Comparison of ENCODE assay signal across 8 cellular contexts in the genomic region with DNA sequence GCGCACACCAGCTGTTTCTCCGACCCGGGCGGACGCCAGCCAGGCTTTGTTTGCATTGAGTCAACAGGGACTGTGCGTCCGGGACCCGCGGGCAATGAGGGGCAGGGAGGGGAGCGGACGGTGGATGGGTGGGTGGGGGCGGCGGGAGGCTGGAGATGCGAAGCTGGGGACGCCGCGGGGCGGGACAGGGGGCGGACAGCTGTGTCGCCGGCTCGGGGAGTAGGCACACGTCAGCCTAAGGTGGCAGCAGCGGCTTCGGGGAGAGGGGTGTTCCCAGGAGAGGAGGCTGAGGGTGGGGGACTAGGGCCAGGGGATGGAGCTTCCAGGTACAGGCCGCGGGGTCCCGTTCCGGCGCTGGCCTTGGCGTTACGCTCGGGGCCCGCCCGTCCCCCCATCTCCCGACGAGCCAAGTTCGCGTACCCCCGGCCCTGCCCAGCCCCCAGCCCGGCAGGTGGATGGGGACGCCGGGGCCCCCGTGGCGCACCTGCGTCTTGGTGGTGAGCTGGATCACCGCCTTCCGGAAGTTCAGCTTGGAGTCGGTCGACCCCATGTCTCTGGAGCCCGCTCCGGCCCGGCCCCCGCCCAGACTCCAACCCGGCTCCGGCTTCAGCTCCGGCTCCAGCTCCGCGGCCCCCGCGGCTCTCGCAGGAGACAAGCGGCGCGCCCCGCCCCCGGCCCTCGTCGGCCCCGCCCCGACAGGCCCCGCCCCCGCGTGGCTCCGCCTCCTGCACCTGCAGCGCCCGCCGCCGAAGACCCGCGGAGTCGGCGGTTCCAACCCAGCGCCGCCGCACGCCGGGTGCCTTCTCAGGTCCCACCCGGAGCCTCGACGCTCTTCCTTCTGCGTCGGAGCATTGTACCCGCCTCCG. TPM values are rescaled to one million over a fixed set of nuclear protein-coding genes. Genes with fewer than 3 reads are reported as not detected.
DNase-seq lines count a peak whose midpoint lies in the region; ATAC-seq and TF ChIP-seq lines count a peak whose summit lies in the region.

A gene with protein sequence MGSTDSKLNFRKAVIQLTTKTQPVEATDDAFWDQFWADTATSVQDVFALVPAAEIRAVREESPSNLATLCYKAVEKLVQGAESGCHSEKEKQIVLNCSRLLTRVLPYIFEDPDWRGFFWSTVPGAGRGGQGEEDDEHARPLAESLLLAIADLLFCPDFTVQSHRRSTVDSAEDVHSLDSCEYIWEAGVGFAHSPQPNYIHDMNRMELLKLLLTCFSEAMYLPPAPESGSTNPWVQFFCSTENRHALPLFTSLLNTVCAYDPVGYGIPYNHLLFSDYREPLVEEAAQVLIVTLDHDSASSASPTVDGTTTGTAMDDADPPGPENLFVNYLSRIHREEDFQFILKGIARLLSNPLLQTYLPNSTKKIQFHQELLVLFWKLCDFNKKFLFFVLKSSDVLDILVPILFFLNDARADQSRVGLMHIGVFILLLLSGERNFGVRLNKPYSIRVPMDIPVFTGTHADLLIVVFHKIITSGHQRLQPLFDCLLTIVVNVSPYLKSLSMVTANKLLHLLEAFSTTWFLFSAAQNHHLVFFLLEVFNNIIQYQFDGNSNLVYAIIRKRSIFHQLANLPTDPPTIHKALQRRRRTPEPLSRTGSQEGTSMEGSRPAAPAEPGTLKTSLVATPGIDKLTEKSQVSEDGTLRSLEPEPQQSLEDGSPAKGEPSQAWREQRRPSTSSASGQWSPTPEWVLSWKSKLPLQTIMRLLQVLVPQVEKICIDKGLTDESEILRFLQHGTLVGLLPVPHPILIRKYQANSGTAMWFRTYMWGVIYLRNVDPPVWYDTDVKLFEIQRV (minus strand): TSS at position 653 of the 866 bp plus-strand sequence. CDS start 103 bp downstream, at position 550.

- peaks cover 0 to 2% of the 10 kb centered on the region in 2 experiments; a peak in 1 of 5 replicates for H3K9me3 Mint-ChIP-seq in H9

- intact Hi-C loops in Right ventricle myocardium superior (cut with DNase I) = no loop called here
- intact Hi-C loops in ovary (cut with DNase I) = no loop called here

- peaks cover 8% of the 10 kb centered on the region for H3K23me2 ChIP-seq in H9 (ENCODE audit: insufficient read length, low read depth, low read length, poor library complexity, severe bottlenecking)

- 0 out of 2 replicates have a peak within 1 kb of the TSS, but pooled peaks have one; percentile 58 for H3K14ac ChIP-seq in H9 (ENCODE audit: insufficient read depth, low read length)

- H2AFZ ChIP-seq in H9 (ENCODE audit: low read length) = no peak within 1 kb of the TSS

- peak within 1 kb of the TSS; percentile 91 for H3K27ac ChIP-seq in 22Rv1
- H3K27ac ChIP-seq in H9 (ENCODE audit: insufficient read length, low read depth, low read length) = no peak within 1 kb of the TSS
- H3K27ac ChIP-seq in RWPE2 (ENCODE audit: poor library complexity, severe bottlenecking) = no peak within 1 kb of the TSS
- H3K27ac ChIP-seq in ovary = no peak within 1 kb of the TSS
- peak within 1 kb of the TSS; percentile 95 for H3K27ac ChIP-seq in temporal lobe (ENCODE audit: low read depth, low read length)

- WGBS in H9 (ENCODE audit: extremely low coverage, insufficient read length, low lambda C conversion rate) = no CpG with 5 or more reads among the region's 95 CpGs
- WGBS in ovary, 3 donors = 1 to 2% (median 1%) methylated on average over 86 to 95 of the region's 95 CpGs

- DNase-seq in H9 = peak; percentile 93
- DNase-seq in RWPE2 (ENCODE audit: low spot score) = no peak
- peak; percentile 80 for DNase-seq in activated naive CD4-positive, alpha-beta T cell treated with anti-CD3 and anti-CD28 coated beads, Interleukin-2, amount 50 U/mL, for 16 hours
- DNase-seq in Right ventricle myocardium superior = peak; percentile 79
- DNase-seq in ovary = peak; percentile 47 to 72 (median 64)
- DNase-seq in AML-193 (lab: John Stamatoyannopoulos, UW) = no peak

- no peak within 1 kb of the TSS for H2BK5ac ChIP-seq in H9 (ENCODE audit: insufficient read length, low read length)

- H3K27me3 ChIP-seq in H9 (ENCODE audit: insufficient read depth, low read length) (peaks cover 19% of the 10 kb centered on the region), RWPE2 (ENCODE audit: insufficient read depth, poor library complexity, severe bottlenecking) (peaks cover 16% of the 10 kb centered on the region), ovary (no peaks in the 10 kb centered on the region)

- H3K79me1 ChIP-seq in H9 (ENCODE audit: insufficient read depth, low read depth, low read length, poor library complexity, severe bottlenecking) = no peaks in the 10 kb centered on the region

- no peaks in the 10 kb centered on the region for H3K9me3 ChIP-seq in H9 (ENCODE audit: control insufficient read depth, low read depth, low read length)
- no peaks in the 10 kb centered on the region for H3K9me3 ChIP-seq in RWPE2 (ENCODE audit: severe bottlenecking)
- H3K9me3 ChIP-seq in ovary = no peaks in the 10 kb centered on the region

- H2AK5ac ChIP-seq in H9 (ENCODE audit: insufficient read length, low read length) = no peak within 1 kb of the TSS

- no peak within 1 kb of the TSS for H2BK20ac ChIP-seq in H9 (ENCODE audit: low read depth, low read length, poor library complexity, severe bottlenecking)

- TF ChIP-seq POLR2A in ovary (IDR thresholded peaks at IDR 0.05) = no peak

- H4K8ac ChIP-seq in H9 (replicated peaks; ENCODE audit: insufficient read length, low read depth, low read length) = no peak within 1 kb of the TSS

- H3T11ph ChIP-seq in H9 (ENCODE audit: low read length) = no peak within 1 kb of the TSS

- H4K20me1 ChIP-seq in H9 (ENCODE audit: control insufficient read depth, insufficient read depth, insufficient read length) = no peaks in the 10 kb centered on the region

- H3K4me2 ChIP-seq in H9 (ENCODE audit: insufficient read depth, insufficient read length, low read length) = peak within 1 kb of the TSS; percentile 84

- ATAC-seq in RWPE2 (ENCODE audit: low read depth) (peak; percentile 76), Right ventricle myocardium superior (ENCODE audit: poor library complexity) (peak; percentile 86)

- no peaks in the 10 kb centered on the region; the same call in 1 of the 2 replicates for H3K4me1 ChIP-seq in H9 (ENCODE audit: insufficient read depth, low read length)
- peaks cover 3% of the 10 kb centered on the region for H3K4me1 ChIP-seq in RWPE2 (ENCODE audit: insufficient read depth, poor library complexity, severe bottlenecking)
- peaks cover 7% of the 10 kb centered on the region for H3K4me1 ChIP-seq in ovary (ENCODE audit: insufficient read depth)

- no peak within 1 kb of the TSS for H2BK120ac ChIP-seq in H9 (ENCODE audit: low read depth, low read length, poor library complexity, severe bottlenecking)

- no peak within 1 kb of the TSS for H3K56ac ChIP-seq in H9 (ENCODE audit: insufficient read length, low read depth, low read length)

- H3K18ac ChIP-seq in H9 (ENCODE audit: insufficient read length, low read depth, low read length) = no peak within 1 kb of the TSS

- H3K4me3 ChIP-seq in RWPE2 (ENCODE audit: severe bottlenecking) = peak within 1 kb of the TSS; percentile 48
- H3K4me3 ChIP-seq in ovary = peak within 1 kb of the TSS; percentile 44

- H3K4me3 Mint-ChIP-seq in H9 = peak within 1 kb of the TSS; percentile 67 to 83

- H4K91ac ChIP-seq in H9 (ENCODE audit: insufficient read length, low read depth, low read length) = no peak within 1 kb of the TSS

- H3K79me2 ChIP-seq in H9 (ENCODE audit: insufficient read depth, low read length) = no peaks in the 10 kb centered on the region

- TF ChIP-seq CTCF in 22Rv1 (IDR thresholded peaks at IDR 0.05) (no peak), H9 (conservative IDR thresholded peaks at IDR 0.05) (no peak), RWPE2 (IDR thresholded peaks at IDR 0.05; ENCODE audit: poor library complexity, severe bottlenecking) (no peak), ovary (IDR thresholded peaks at IDR 0.05) (no peak)

- no peak within 1 kb of the TSS for H4K5ac ChIP-seq in H9 (ENCODE audit: insufficient read length, low read depth, low read length)

- no peak within 1 kb of the TSS for H3K9ac ChIP-seq in H9 (ENCODE audit: extremely low read depth, insufficient read length, low read length)

- H3K4ac ChIP-seq in H9 (ENCODE audit: low read depth, low read length) = no peak within 1 kb of the TSS

- H3K4me1 Mint-ChIP-seq in H9 = peaks cover 10 to 19% of the 10 kb centered on the region in 2 experiments

- H3K36me3 Mint-ChIP-seq in H9 (ENCODE audit: insufficient read depth in 1 of 3, low read depth in 3 of 3) = no peaks in the 10 kb centered on the region

- H3K36me3 ChIP-seq in RWPE2 (ENCODE audit: low read depth) = no peaks in the 10 kb centered on the region
- H3K36me3 ChIP-seq in ovary = no peaks in the 10 kb centered on the region

- H3K27me3 Mint-ChIP-seq in H9 (ENCODE audit: low read depth) = peaks cover 60% of the 10 kb centered on the region

- no peak within 1 kb of the TSS for H3K27ac Mint-ChIP-seq in H9

- no peak within 1 kb of the TSS for H2BK15ac ChIP-seq in H9 (ENCODE audit: low read depth, low read length)

- no peak within 1 kb of the TSS for H3K23ac ChIP-seq in H9 (ENCODE audit: insufficient read length, low read depth, low read length)

- TF ChIP-seq EP300 in ovary (IDR thresholded peaks at IDR 0.05) = no peak

- H2BK12ac ChIP-seq in H9 (ENCODE audit: insufficient read length, low read depth, low read length) = no peak within 1 kb of the TSS

RNA-seq across cellular contexts. Expression of the gene that starts here (rescaled TPM):
- 12.7 and 13.9 TPM in 2 replicates for total RNA-seq in H9 (2021)
- total RNA-seq in Right ventricle myocardium superior = 9.0 TPM
- 10 to 100 TPM in 2 of 7 donors, 1 to 10 TPM in 5; 1.8 to 21.6 (median 5.2) TPM for total RNA-seq in ovary
- polyA plus RNA-seq in ovary = 1 to 10 TPM; 4.1 to 7.2 TPM
- total RNA-seq in temporal lobe = 16.7 TPM

Comparison
In these comparisons a context has a peak if more than half of its experiments do, and no peak if none do; other contexts are left out.
1. H3K27ac ChIP-seq: peak in 22Rv1 (single experiment) and temporal lobe (single experiment); none in H9 (single experiment), RWPE2 (single experiment) and ovary (0 of 2).
2. DNase-seq: peak in H9 (single experiment), activated naive CD4-positive, alpha-beta T cell treated with anti-CD3 and anti-CD28 coated beads, Interleukin-2, amount 50 U/mL, for 16 hours (single experiment), Right ventricle myocardium superior (single experiment) and ovary (5 of 5); none in RWPE2 (single experiment) and AML-193 (0 of 2).